12 cellular contexts compared by ENCODE assay signal in genomic region chr18:58501033-58501432, GRCh38.
A peak's percentile ranks its signal among the peaks of the same experiment; 100 is the strongest.
DNase-seq lines count a peak whose midpoint lies in the region; ATAC-seq, FAIRE-seq and TF ChIP-seq lines count a peak whose summit lies in the region.
"Had no signal": no experiment of that assay in that cellular context is flagged by ENCODE, and none has a peak within 500 bp of the region (broad histone marks: within the 10 kb centered on the region; RNA-seq: fewer than 3 reads in every experiment).

No MANE protein-coding gene starts in this region.

- intact Hi-C loops in right lobe of liver (cut with DNase I), result no loop called here

- DNase-seq in GM18507 (ENCODE audit: extremely low spot score, insufficient read length, low read depth) (peak; percentile 45), NCI-H1694 (lab: John Stamatoyannopoulos, UW) (peak; percentile 17), right lobe of liver (no peak), NCI-H1092 treated with DMSO at 0.1 percent for 48 hours (lab: John Stamatoyannopoulos, UW) (no peak), activated gamma-delta T cell (lab: John Stamatoyannopoulos, UW) (no peak), NCI-H82 (lab: John Stamatoyannopoulos, UW) (no peak)
- DNase-seq: Caco-2, IMR-90, NCI-H226 had no signal

- peak; percentile 67 for ATAC-seq in GM21576 (IDR thresholded peaks at IDR 0.05; ENCODE audit: unreplicated experiment)
- peak; percentile 31 to 80 (median 62) for ATAC-seq in right lobe of liver

- no peaks in the 10 kb centered on the region for H3K27me3 ChIP-seq in right lobe of liver

- FAIRE-seq in GM18507 (lab: Jason Lieb, UNC), result peak; percentile 84
- FAIRE-seq: endothelial cell of umbilical vein had no signal

- peak overlapping the region in 2 of 3 donors; percentile 9 to 38 for H3K27ac ChIP-seq in right lobe of liver
- H3K27ac ChIP-seq: SK-N-MC had no signal

- H3K9me3 ChIP-seq in right lobe of liver, result no peaks in the 10 kb centered on the region
- H3K9me3 ChIP-seq: Caco-2 had no signal

- WGBS in right lobe of liver (ENCODE audit: insufficient coverage, low coverage, low lambda C conversion rate, missing lambda C conversion rate), result 44% methylated on average over 4 of the region's 4 CpGs

- H3K36me3 ChIP-seq in right lobe of liver, result no peaks in the 10 kb centered on the region

- no peak overlapping the region for H3K4me3 ChIP-seq in right lobe of liver
- H3K4me3 ChIP-seq: SK-N-MC had no signal

- H3K4me1 ChIP-seq in right lobe of liver, result peaks cover 0 to 12% (median 0%) of the 10 kb centered on the region in 4 donors
- H3K4me1 ChIP-seq: Caco-2 had no signal

- TF ChIP-seq POLR2A in right lobe of liver (IDR thresholded peaks at IDR 0.05), result no peak

- TF ChIP-seq CTCF in right lobe of liver (IDR thresholded peaks at IDR 0.05), result no peak

Comparison
In these comparisons a context has a peak if more than half of its experiments do, and no peak if none do; other contexts are left out.
1. DNase-seq: peak in GM18507 (single experiment) and NCI-H1694 (single experiment); none in right lobe of liver (0 of 3), NCI-H1092 treated with DMSO at 0.1 percent for 48 hours (single experiment), activated gamma-delta T cell (single experiment) and NCI-H82 (single experiment).